Comparison of ENCODE assay signal across 8 cellular contexts in genomic region chr10:103241262-103242011, GRCh38. TPM values are rescaled to one million over a fixed set of nuclear protein-coding genes. Genes with fewer than 3 reads are reported as not detected.
DNase-seq lines count a peak whose midpoint lies in the region; ATAC-seq and TF ChIP-seq lines count a peak whose summit lies in the region.

No MANE protein-coding gene starts in this region.

- H2AFZ ChIP-seq in neuronal stem cell (ENCODE audit: low read length): peak overlapping the region; percentile 72

- H2BK5ac ChIP-seq in neuronal stem cell (ENCODE audit: low read length): no peak overlapping the region

- H3K27ac ChIP-seq in esophagus muscularis mucosa (replicated peaks in 1 of 4) (peak overlapping the region; percentile 51 to 68 (median 65)), neuronal stem cell (replicated peaks; ENCODE audit: low read length) (peak overlapping the region; percentile 22)

- H3K36me3 Mint-ChIP-seq in activated CD4-positive, alpha-beta T cell treated with anti-CD3 and anti-CD28 coated beads for 36 hours (ENCODE audit: low read depth): no peaks in the 10 kb centered on the region

- H3K18ac ChIP-seq in neuronal stem cell (ENCODE audit: low read length): no peak overlapping the region

- no peaks in the 10 kb centered on the region for H3K36me3 ChIP-seq in esophagus muscularis mucosa
- H3K36me3 ChIP-seq in neuronal stem cell (replicated peaks in 1 of 2; ENCODE audit: control insufficient read depth in 2 of 2, insufficient read depth in 2 of 2, low read length in 2 of 2): no peaks in the 10 kb centered on the region

- peaks cover 2% of the 10 kb centered on the region for H3K27me3 Mint-ChIP-seq in activated CD4-positive, alpha-beta T cell treated with anti-CD3 and anti-CD28 coated beads for 36 hours

- peaks cover 12% of the 10 kb centered on the region for H3K4me1 Mint-ChIP-seq in activated CD4-positive, alpha-beta T cell treated with anti-CD3 and anti-CD28 coated beads for 36 hours

- H3K4ac ChIP-seq in neuronal stem cell (ENCODE audit: low read length): no peak overlapping the region

- peak overlapping the region; percentile 4 for H2BK12ac ChIP-seq in neuronal stem cell (ENCODE audit: low read length)

- 49% methylated on average over 7 of the region's 7 CpGs for WGBS in esophagus muscularis mucosa
- no CpG with 5 or more reads among the region's 7 CpGs for WGBS in neuronal stem cell (ENCODE audit: extremely low coverage in 2 of 2, insufficient read length in 2 of 2, insufficient replicate concordance in 1 of 2), 2 donors

- no peak for TF ChIP-seq EP300 in esophagus muscularis mucosa (IDR thresholded peaks at IDR 0.05)

- no peak overlapping the region for H3K23ac ChIP-seq in neuronal stem cell (ENCODE audit: low read depth, low read length, poor library complexity)

- H2BK15ac ChIP-seq in neuronal stem cell (ENCODE audit: low read length): no peak overlapping the region

- H3K9me3 ChIP-seq in esophagus muscularis mucosa (no peaks in the 10 kb centered on the region), neuronal stem cell (replicated peaks in 1 of 2; ENCODE audit: control insufficient read depth in 2 of 2, insufficient read depth in 1 of 2, low read depth in 1 of 2, low read length in 2 of 2) (no peaks in the 10 kb centered on the region)

- CTCF ChIA-PET in activated CD4-positive, alpha-beta T cell treated with anti-CD3 and anti-CD28 coated beads for 36 hours (lab: Charles Lee): interaction anchor here (0.6 to 2.0 kb wide), 7 partner anchors 55 to 327 kb away, joined by 3 to 8 read pairs (median 4); partner anchors contain the start of gene CNNM2

- no peak overlapping the region for H3K14ac ChIP-seq in neuronal stem cell (ENCODE audit: low read length)

- TF ChIP-seq CTCF in esophagus muscularis mucosa (IDR thresholded peaks at IDR 0.05): no peak

- POLR2A ChIA-PET in activated CD4-positive, alpha-beta T cell treated with anti-CD3 and anti-CD28 coated beads for 36 hours (lab: Charles Lee): interaction anchor here (0.6 kb wide), 1 partner anchor 417 kb away, joined by 3 read pairs; no protein-coding TSS in a partner anchor

- peak overlapping the region; percentile 55 for H3K27ac Mint-ChIP-seq in activated CD4-positive, alpha-beta T cell treated with anti-CD3 and anti-CD28 coated beads for 36 hours

- DNase-seq in activated CD4-positive, alpha-beta T cell treated with anti-CD3 and anti-CD28 coated beads for 36 hours: peak; percentile 25
- no peak for DNase-seq in activated CD4-positive, alpha-beta T cell treated with anti-CD3 and anti-CD28 coated beads for 4 hours
- DNase-seq in RPMI7951 (ENCODE audit: low read depth): peak; percentile 59
- DNase-seq in esophagus muscularis mucosa (ENCODE audit: extremely low spot score): no peak
- DNase-seq in neuronal stem cell (ENCODE audit: low spot score): no peak
- no peak for DNase-seq in T-helper 9 cell

- H3K79me1 ChIP-seq in neuronal stem cell (ENCODE audit: low read depth, low read length): no peaks in the 10 kb centered on the region

- H3K9ac ChIP-seq in neuronal stem cell (ENCODE audit: low read depth, low read length, poor library complexity): no peak overlapping the region

- no peak overlapping the region for H3K4me3 ChIP-seq in esophagus muscularis mucosa
- no peak overlapping the region for H3K4me3 ChIP-seq in neuronal stem cell (ENCODE audit: low read length in 2 of 2)

- no peak for TF ChIP-seq POLR2A in esophagus muscularis mucosa (IDR thresholded peaks at IDR 0.05; ENCODE audit: low read depth)

- intact Hi-C loops in activated CD4-positive, alpha-beta T cell treated with anti-CD3 and anti-CD28 coated beads for 36 hours (cut with DNase I, micrococcal nuclease): loop anchor here (5.0 kb wide), 2 partner anchors 129 to 159 kb away; no protein-coding TSS in a partner anchor
- intact Hi-C loops in esophagus muscularis mucosa (cut with DNase I): loop anchor here (5.0 to 10.0 kb wide), 3 partner anchors 49 to 167 kb away; partner anchors contain the start of gene NT5C2

- H4K91ac ChIP-seq in neuronal stem cell (ENCODE audit: low read depth, low read length, poor library complexity): no peak overlapping the region

- H3K4me1 ChIP-seq in esophagus muscularis mucosa (peaks cover 11 to 22% (median 12%) of the 10 kb centered on the region in 4 donors), neuronal stem cell (ENCODE audit: control insufficient read depth in 2 of 2, insufficient read depth in 1 of 2, low read depth in 1 of 2, low read length in 2 of 2) (peaks cover 2 to 10% of the 10 kb centered on the region in 2 donors)

- H2AK5ac ChIP-seq in neuronal stem cell (ENCODE audit: low read depth, low read length): no peak overlapping the region

- no peak overlapping the region for H4K8ac ChIP-seq in neuronal stem cell (ENCODE audit: low read depth, low read length)

- H2BK120ac ChIP-seq in neuronal stem cell (ENCODE audit: low read depth, low read length): no peak overlapping the region

- no peak overlapping the region for H3K4me3 Mint-ChIP-seq in activated CD4-positive, alpha-beta T cell treated with anti-CD3 and anti-CD28 coated beads for 36 hours

- no peaks in the 10 kb centered on the region for H3K9me3 Mint-ChIP-seq in activated CD4-positive, alpha-beta T cell treated with anti-CD3 and anti-CD28 coated beads for 36 hours (ENCODE audit: low read depth)

- H3K27me3 ChIP-seq in esophagus muscularis mucosa: no peaks in the 10 kb centered on the region
- H3K27me3 ChIP-seq in neuronal stem cell (ENCODE audit: control insufficient read depth in 3 of 3, insufficient read depth in 3 of 3, low read depth in 1 of 3, low read length in 3 of 3): no peaks in the 10 kb centered on the region

- H3K4me2 ChIP-seq in neuronal stem cell (ENCODE audit: insufficient read depth, low read length, poor library complexity, severe bottlenecking): no peak overlapping the region

- ATAC-seq in activated CD4-positive, alpha-beta T cell treated with anti-CD3 and anti-CD28 coated beads for 36 hours: peak; percentile 73
- ATAC-seq in HG03175 (IDR thresholded peaks at IDR 0.05; ENCODE audit: unreplicated experiment): no peak
- no peak for ATAC-seq in GM19035 (IDR thresholded peaks at IDR 0.05; ENCODE audit: unreplicated experiment)

RNA-seq across cellular contexts. Expression of gene RPEL1, which starts 4.2 kb away (rescaled TPM):
- total RNA-seq in activated CD4-positive, alpha-beta T cell treated with anti-CD3 and anti-CD28 coated beads for 36 hours: not detected
- total RNA-seq in RPMI7951 (2014; rRNA removed; shearing (Covaris generic)): 0.10 and 0.12 TPM in 2 replicates
- under 1 TPM in 1 of 4 donors, not detected in 3; 0.17 TPM for total RNA-seq in esophagus muscularis mucosa
- 0.01 TPM for polyA plus RNA-seq in neuronal stem cell (2013, experiment 1 of 2)
- 0.01 TPM for polyA plus RNA-seq in neuronal stem cell (2013, experiment 2 of 2)

RNA-seq across cellular contexts. Expression of gene INA, which starts 35.5 kb away (rescaled TPM):
- total RNA-seq in activated CD4-positive, alpha-beta T cell treated with anti-CD3 and anti-CD28 coated beads for 36 hours: under 1 TPM; 0.32 to 0.35 TPM
- 7.9 and 10.3 TPM in 2 replicates for total RNA-seq in RPMI7951 (2014; rRNA removed; shearing (Covaris generic))
- total RNA-seq in esophagus muscularis mucosa: 1 to 10 TPM; 1.6 to 3.1 (median 2.3) TPM
- 11.2 TPM for polyA plus RNA-seq in neuronal stem cell (2013, experiment 1 of 2)
- polyA plus RNA-seq in neuronal stem cell (2013, experiment 2 of 2): 11.1 TPM

RNA-seq across cellular contexts. Expression of gene NT5C2, which starts 48.4 kb away (rescaled TPM):
- 10 to 100 TPM; 46.4 to 46.5 TPM for total RNA-seq in activated CD4-positive, alpha-beta T cell treated with anti-CD3 and anti-CD28 coated beads for 36 hours
- total RNA-seq in RPMI7951 (2014; rRNA removed; shearing (Covaris generic)): 24.1 and 26.9 TPM in 2 replicates
- total RNA-seq in esophagus muscularis mucosa: 10 to 100 TPM; 49.3 to 85.3 (median 66.0) TPM
- polyA plus RNA-seq in neuronal stem cell (2013, experiment 1 of 2): 62.7 TPM
- polyA plus RNA-seq in neuronal stem cell (2013, experiment 2 of 2): 62.3 TPM

Comparison
In these comparisons a context has a peak if more than half of its experiments do, and no peak if none do; other contexts are left out.
1. DNase-seq: peak in activated CD4-positive, alpha-beta T cell treated with anti-CD3 and anti-CD28 coated beads for 36 hours (single experiment) and RPMI7951 (single experiment); none in activated CD4-positive, alpha-beta T cell treated with anti-CD3 and anti-CD28 coated beads for 4 hours (0 of 2), esophagus muscularis mucosa (single experiment), neuronal stem cell (single experiment) and T-helper 9 cell (single experiment).